Comparison of ENCODE assay signal across 13 cellular contexts in the genomic region with DNA sequence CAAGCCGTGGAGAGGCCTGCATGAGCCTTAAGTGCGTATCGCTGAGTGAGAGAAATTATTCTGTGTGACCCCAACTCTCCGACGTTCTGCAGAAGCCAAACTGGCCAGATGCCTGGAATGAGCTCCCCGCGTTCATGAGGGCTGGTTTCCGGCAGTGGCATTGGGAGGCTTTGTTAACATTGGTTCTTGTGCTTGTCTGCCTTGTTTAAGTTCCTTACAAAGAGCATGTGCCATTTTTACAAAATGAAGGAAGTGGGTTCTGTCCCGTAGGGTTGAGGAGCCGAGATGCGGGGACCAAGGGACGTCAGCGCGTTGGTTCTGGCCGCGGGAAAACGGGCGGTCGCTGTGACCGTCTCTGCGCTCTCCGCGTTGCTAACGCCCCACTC. TPM values are rescaled to one million over a fixed set of nuclear protein-coding genes. Genes with fewer than 3 reads are reported as not detected.
DNase-seq lines count a peak whose midpoint lies in the region; ATAC-seq, FAIRE-seq and TF ChIP-seq lines count a peak whose summit lies in the region.
"Had no signal": no experiment of that assay in that cellular context is flagged by ENCODE, and none has a peak within 500 bp of the region (broad histone marks: within the 10 kb centered on the region; RNA-seq: fewer than 3 reads in every experiment).

No MANE protein-coding gene starts in this region.

- no peaks in the 10 kb centered on the region for H3K9me3 Mint-ChIP-seq in activated CD8-positive, alpha-beta T cell treated with anti-CD3 and anti-CD28 coated beads, Interleukin-2, amount 10 ng/mL, durations not matched to agents 7 days and 5 days (ENCODE audit: insufficient read depth)

- peaks cover 7% of the 10 kb centered on the region for H3K4me1 Mint-ChIP-seq in activated CD8-positive, alpha-beta T cell treated with anti-CD3 and anti-CD28 coated beads, Interleukin-2, amount 10 ng/mL, durations not matched to agents 7 days and 5 days (ENCODE audit: low read depth)

- CTCF ChIA-PET in activated CD8-positive, alpha-beta T cell treated with anti-CD3 and anti-CD28 coated beads, Interleukin-2, amount 10 ng/mL, durations not matched to agents 7 days and 5 days (lab: Charles Lee), result no interaction called here

- H3K27me3 ChIP-seq in brain microvascular endothelial cell (replicated peaks) (no peaks in the 10 kb centered on the region), osteoblast (ENCODE audit: insufficient read depth, low read length) (no peaks in the 10 kb centered on the region)
- no peaks in the 10 kb centered on the region for H3K27me3 ChIP-seq in effector memory CD4-positive, alpha-beta T cell (replicated peaks; ENCODE audit: control insufficient read depth, insufficient read depth, low read length, poor library complexity, severe bottlenecking)

- no peak overlapping the region for H3K4me3 Mint-ChIP-seq in activated CD8-positive, alpha-beta T cell treated with anti-CD3 and anti-CD28 coated beads, Interleukin-2, amount 10 ng/mL, durations not matched to agents 7 days and 5 days

- H3K9me3 ChIP-seq in osteoblast (ENCODE audit: low read depth, low read length), result no peaks in the 10 kb centered on the region
- H3K9me3 ChIP-seq in effector memory CD4-positive, alpha-beta T cell (ENCODE audit: control insufficient read depth, low read length), result no peaks in the 10 kb centered on the region

- in situ Hi-C loops in brain microvascular endothelial cell (cut with HindIII; ENCODE audit: low pct_ligation_motif_present, low sequenced_read_pairs), result loop anchor here (25.0 kb wide), 1 partner anchor 216 kb away; a partner anchor contains a TSS

- no peaks in the 10 kb centered on the region for H3K27me3 Mint-ChIP-seq in activated CD8-positive, alpha-beta T cell treated with anti-CD3 and anti-CD28 coated beads, Interleukin-2, amount 10 ng/mL, durations not matched to agents 7 days and 5 days (ENCODE audit: low read depth)

- no peak overlapping the region for H2AFZ ChIP-seq in osteoblast (ENCODE audit: low read length)

- POLR2A ChIA-PET in activated CD8-positive, alpha-beta T cell treated with anti-CD3 and anti-CD28 coated beads, Interleukin-2, amount 10 ng/mL, durations not matched to agents 7 days and 5 days (lab: Charles Lee), result interaction anchor here (2.0 kb wide), 1 partner anchor 13 kb away, joined by 6 read pairs; a partner anchor contains a TSS

- peaks cover 20% of the 10 kb centered on the region for H4K20me1 ChIP-seq in osteoblast (ENCODE audit: insufficient read depth, low read length)

- DNase-seq in Ammon's horn (ENCODE audit: low spot score) (peak; percentile 42), brain microvascular endothelial cell (no peak), osteoblast (ENCODE audit: insufficient read length, low spot score, missing footprints) (no peak), urothelium cell line (ENCODE audit: low spot score) (no peak), SK-N-DZ (ENCODE audit: low spot score) (no peak)
- no peak for DNase-seq in activated CD8-positive, alpha-beta T cell treated with anti-CD3 and anti-CD28 coated beads, Interleukin-2, amount 10 ng/mL, durations not matched to agents 7 days and 5 days
- DNase-seq in effector memory CD4-positive, alpha-beta T cell, result no peak
- DNase-seq: central memory CD4-positive, alpha-beta T cell; HCEC 1CT; MM.1S; NCI-H524 treated with DMSO at 0.1 percent for 48 hours had no signal

- H3K27ac Mint-ChIP-seq in activated CD8-positive, alpha-beta T cell treated with anti-CD3 and anti-CD28 coated beads, Interleukin-2, amount 10 ng/mL, durations not matched to agents 7 days and 5 days, result no peak overlapping the region

- no peak for FAIRE-seq in urothelium cell line (lab: Jason Lieb, UNC)
- FAIRE-seq: G401.6 had no signal

- TF ChIP-seq CTCF in brain microvascular endothelial cell (IDR thresholded peaks at IDR 0.05; ENCODE audit: low read depth, low read length, missing control alignments) (no peak), osteoblast (IDR thresholded peaks at IDR 0.05; ENCODE audit: extremely low read depth, low read depth, low read length) (no peak)

- peak overlapping the region; percentile 33 for H3K4me2 ChIP-seq in osteoblast (ENCODE audit: insufficient read depth, low read length)

- peaks cover 17% of the 10 kb centered on the region for H3K36me3 ChIP-seq in brain microvascular endothelial cell (replicated peaks)
- H3K36me3 ChIP-seq in osteoblast (ENCODE audit: insufficient read depth, low read length), result peaks cover 12% of the 10 kb centered on the region
- peaks cover 20% of the 10 kb centered on the region for H3K36me3 ChIP-seq in effector memory CD4-positive, alpha-beta T cell (ENCODE audit: control insufficient read depth, insufficient read depth, low read length)

- peaks cover 27% of the 10 kb centered on the region for H3K79me2 ChIP-seq in osteoblast (ENCODE audit: insufficient read depth, low read length)

- H3K4me3 ChIP-seq in brain microvascular endothelial cell (ENCODE audit: low read depth, low read length) (peak overlapping the region; percentile 31), iPS-11a (ENCODE audit: low read depth, low read length) (peak overlapping the region; percentile 47), osteoblast (ENCODE audit: insufficient read depth, low read length) (peak overlapping the region; percentile 19)
- no peak overlapping the region for H3K4me3 ChIP-seq in effector memory CD4-positive, alpha-beta T cell (ENCODE audit: insufficient read depth, low read depth, low read length, poor library complexity, severe bottlenecking)

- H3K36me3 Mint-ChIP-seq in activated CD8-positive, alpha-beta T cell treated with anti-CD3 and anti-CD28 coated beads, Interleukin-2, amount 10 ng/mL, durations not matched to agents 7 days and 5 days (ENCODE audit: low read depth), result peaks cover 29% of the 10 kb centered on the region

- H3K4me1 ChIP-seq in osteoblast (ENCODE audit: insufficient read depth, low read length), result no peaks in the 10 kb centered on the region
- no peaks in the 10 kb centered on the region for H3K4me1 ChIP-seq in effector memory CD4-positive, alpha-beta T cell (ENCODE audit: control insufficient read depth, insufficient read depth, low read length, poor library complexity, severe bottlenecking)

- H3K27ac ChIP-seq in brain microvascular endothelial cell (peak overlapping the region; percentile 20), osteoblast (ENCODE audit: low read depth, low read length) (no peak overlapping the region)
- H3K27ac ChIP-seq in effector memory CD4-positive, alpha-beta T cell (ENCODE audit: insufficient read depth, low read length, poor library complexity, severe bottlenecking), result no peak overlapping the region

- no peak for ATAC-seq in activated CD8-positive, alpha-beta T cell treated with anti-CD3 and anti-CD28 coated beads, Interleukin-2, amount 10 ng/mL, durations not matched to agents 7 days and 5 days

RNA-seq across cellular contexts. Expression of a gene that starts 13.2 kb away (rescaled TPM):
- 64.2 and 64.8 TPM in 2 replicates for total RNA-seq in osteoblast
- 90.9 and 95.5 TPM in 2 replicates for polyA plus RNA-seq in SK-N-DZ (2014; cell fraction: cytosol; rRNA removed)
- polyA plus RNA-seq in SK-N-DZ (2014; cell fraction: nucleus; rRNA removed), result 158 and 167 TPM in 2 replicates
- total RNA-seq in activated CD8-positive, alpha-beta T cell treated with anti-CD3 and anti-CD28 coated beads, Interleukin-2, amount 10 ng/mL, durations not matched to agents 7 days and 5 days, result 100 to 1,000 TPM; 117 to 118 TPM

RNA-seq across cellular contexts. Expression of a gene that starts 21.3 kb away (rescaled TPM):
- 0.88 and 1.1 TPM in 2 replicates for total RNA-seq in osteoblast
- polyA plus RNA-seq in SK-N-DZ (2014; cell fraction: cytosol; rRNA removed), result 0.28 and 1.1 TPM in 2 replicates
- 9.8 and 12.7 TPM in 2 replicates for polyA plus RNA-seq in SK-N-DZ (2014; cell fraction: nucleus; rRNA removed)
- total RNA-seq in activated CD8-positive, alpha-beta T cell treated with anti-CD3 and anti-CD28 coated beads, Interleukin-2, amount 10 ng/mL, durations not matched to agents 7 days and 5 days, result 1 to 10 TPM; 5.3 to 5.6 TPM

RNA-seq across cellular contexts. Expression of a gene that starts 24.8 kb away (rescaled TPM):
- under 0.01 TPM in 1 of 2 replicates, not detected in the other for total RNA-seq in osteoblast
- polyA plus RNA-seq in SK-N-DZ (2014; cell fraction: cytosol; rRNA removed), result 1.2 and 1.5 TPM in 2 replicates
- polyA plus RNA-seq in SK-N-DZ (2014; cell fraction: nucleus; rRNA removed), result 11.5 and 18.3 TPM in 2 replicates
- under 1 TPM; 0.26 to 0.44 TPM for total RNA-seq in activated CD8-positive, alpha-beta T cell treated with anti-CD3 and anti-CD28 coated beads, Interleukin-2, amount 10 ng/mL, durations not matched to agents 7 days and 5 days

RNA-seq across cellular contexts. Expression of a gene that starts 28.3 kb away (rescaled TPM):
- 54.2 and 59.0 TPM in 2 replicates for total RNA-seq in osteoblast
- polyA plus RNA-seq in SK-N-DZ (2014; cell fraction: cytosol; rRNA removed), result 83.9 and 129 TPM in 2 replicates
- polyA plus RNA-seq in SK-N-DZ (2014; cell fraction: nucleus; rRNA removed), result 114 and 184 TPM in 2 replicates
- total RNA-seq in activated CD8-positive, alpha-beta T cell treated with anti-CD3 and anti-CD28 coated beads, Interleukin-2, amount 10 ng/mL, durations not matched to agents 7 days and 5 days, result 100 to 1,000 TPM; 108 to 119 TPM

RNA-seq across cellular contexts. Expression of a gene that starts 29.8 kb away (rescaled TPM):
- total RNA-seq in osteoblast, result 31.8 and 39.8 TPM in 2 replicates
- polyA plus RNA-seq in SK-N-DZ (2014; cell fraction: cytosol; rRNA removed), result 60.5 and 69.3 TPM in 2 replicates
- 50.6 and 79.9 TPM in 2 replicates for polyA plus RNA-seq in SK-N-DZ (2014; cell fraction: nucleus; rRNA removed)
- total RNA-seq in activated CD8-positive, alpha-beta T cell treated with anti-CD3 and anti-CD28 coated beads, Interleukin-2, amount 10 ng/mL, durations not matched to agents 7 days and 5 days, result 10 to 100 TPM; 39.9 to 43.2 TPM
